Comparison of ENCODE assay signal across 9 cellular contexts in the genomic region with DNA sequence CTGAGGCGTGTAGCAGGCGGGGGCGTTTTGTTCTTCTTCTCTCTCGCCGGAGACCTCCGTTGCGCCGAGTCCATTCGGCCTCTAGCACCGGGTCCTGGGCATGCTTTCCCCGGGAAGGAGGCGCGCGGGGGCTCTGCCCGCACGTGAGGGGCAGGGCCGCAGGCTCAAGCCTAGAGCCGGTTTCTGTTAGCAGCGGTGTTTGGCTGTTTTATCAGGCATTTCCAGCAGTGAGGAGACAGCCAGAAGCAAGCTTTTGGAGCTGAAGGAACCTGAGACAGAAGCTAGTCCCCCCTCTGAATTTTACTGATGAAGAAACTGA. TPM values are rescaled to one million over a fixed set of nuclear protein-coding genes. Genes with fewer than 3 reads are reported as not detected.
DNase-seq lines count a peak whose midpoint lies in the region; ATAC-seq, FAIRE-seq and TF ChIP-seq lines count a peak whose summit lies in the region.
"Had no signal": no experiment of that assay in that cellular context is flagged by ENCODE, and none has a peak within 500 bp of the region (broad histone marks: within the 10 kb centered on the region; RNA-seq: fewer than 3 reads in every experiment).

No MANE protein-coding gene starts in this region.

- no peak overlapping the region for H2BK20ac ChIP-seq in H9 (ENCODE audit: low read depth, low read length, poor library complexity, severe bottlenecking)

- H3K27me3 Mint-ChIP-seq in H9 (ENCODE audit: low read depth): peaks cover 20% of the 10 kb centered on the region

- no peak overlapping the region for H2BK120ac ChIP-seq in H9 (ENCODE audit: low read depth, low read length, poor library complexity, severe bottlenecking)

- H3K9me3 ChIP-seq in H9 (ENCODE audit: control insufficient read depth, low read depth, low read length) (no peaks in the 10 kb centered on the region), right cardiac atrium (ENCODE audit: control insufficient read depth, low read length) (no peaks in the 10 kb centered on the region)

- H3K27ac ChIP-seq in H9 (ENCODE audit: insufficient read length, low read depth, low read length) (no peak overlapping the region), right cardiac atrium (ENCODE audit: low read length) (peak overlapping the region; percentile 9), skin epidermis (peak overlapping the region in 20 of 21 experiments; percentile 5 to 87 (median 70))

- no peak overlapping the region for H4K5ac ChIP-seq in H9 (ENCODE audit: insufficient read length, low read depth, low read length)

- peak overlapping the region; percentile 50 for H3K18ac ChIP-seq in H9 (ENCODE audit: insufficient read length, low read depth, low read length)

- WGBS in H9 (ENCODE audit: extremely low coverage, insufficient read length, low lambda C conversion rate): no CpG with 5 or more reads among the region's 19 CpGs
- WGBS in right cardiac atrium: under 1% methylated on average over 19 of the region's 19 CpGs

- no peak for TF ChIP-seq CTCF in H9 (conservative IDR thresholded peaks at IDR 0.05)
- no peak for TF ChIP-seq CTCF in WI38 (IDR thresholded peaks at IDR 0.05; ENCODE audit: low read depth, low read length)

- no peaks in the 10 kb centered on the region; a peak in 1 of 5 replicates for H3K9me3 Mint-ChIP-seq in H9

- H3K27ac Mint-ChIP-seq in H9: no peak overlapping the region

- H3K4me3 Mint-ChIP-seq in H9: peak overlapping the region; percentile 79 to 88

- peak overlapping the region; percentile 33 for H3K9ac ChIP-seq in H9 (ENCODE audit: extremely low read depth, insufficient read length, low read length)

- no peak for DNase-seq in H9
- no peak for DNase-seq in right cardiac atrium
- no peak for DNase-seq in T1000 (lab: John Stamatoyannopoulos, UW)
- DNase-seq in GM19239 (ENCODE audit: insufficient read length, low spot score): no peak
- DNase-seq in erythroblast (lab: John Stamatoyannopoulos, UW): no peak
- no peak for DNase-seq in NCI-H2107 treated with DMSO at 0.1 percent for 48 hours (lab: John Stamatoyannopoulos, UW; ENCODE audit: unreplicated experiment)
- DNase-seq: KG1 had no signal

- H2AFZ ChIP-seq in H9 (ENCODE audit: low read length): no peak overlapping the region

- peaks cover 0 to 5% (median 0%) of the 10 kb centered on the region in 3 experiments; a peak in 1 of 7 replicates for H3K36me3 Mint-ChIP-seq in H9 (ENCODE audit: insufficient read depth in 1 of 3, low read depth in 3 of 3)

- no peak overlapping the region for H3K56ac ChIP-seq in H9 (ENCODE audit: insufficient read length, low read depth, low read length)

- FAIRE-seq in GM19239 (lab: Jason Lieb, UNC): no peak

- no peak for ATAC-seq in right cardiac atrium

- H3K23ac ChIP-seq in H9 (ENCODE audit: insufficient read length, low read depth, low read length): no peak overlapping the region

- peaks cover 3% of the 10 kb centered on the region; the same call in 1 of the 2 replicates for H3K27me3 ChIP-seq in H9 (ENCODE audit: insufficient read depth, low read length)
- no peaks in the 10 kb centered on the region for H3K27me3 ChIP-seq in right cardiac atrium (ENCODE audit: control insufficient read depth, insufficient read depth)

- peak overlapping the region; percentile 82 for H3K4me2 ChIP-seq in H9 (ENCODE audit: insufficient read depth, insufficient read length, low read length)

- peak overlapping the region; percentile 64; the same call in 1 of the 2 replicates for H3K14ac ChIP-seq in H9 (ENCODE audit: insufficient read depth, low read length)

- no peak overlapping the region for H4K8ac ChIP-seq in H9 (replicated peaks; ENCODE audit: insufficient read length, low read depth, low read length)

- H2BK15ac ChIP-seq in H9 (ENCODE audit: low read depth, low read length): no peak overlapping the region

- peak overlapping the region; percentile 68 for H3K4me3 ChIP-seq in WI38 (ENCODE audit: low read depth, low read length)
- H3K4me3 ChIP-seq in right cardiac atrium (ENCODE audit: low read length): peak overlapping the region; percentile 67
- H3K4me3 ChIP-seq in skin epidermis: peak overlapping the region; percentile 52 to 80 (median 75)

- intact Hi-C loops in right cardiac atrium (cut with DNase I): no loop called here

- H3K4me1 Mint-ChIP-seq in H9: peaks cover 35 to 42% of the 10 kb centered on the region in 2 experiments

- peaks cover 6% of the 10 kb centered on the region; the same call in 1 of the 2 replicates for H3K4me1 ChIP-seq in H9 (ENCODE audit: insufficient read depth, low read length)
- H3K4me1 ChIP-seq in right cardiac atrium (ENCODE audit: control insufficient read depth, insufficient read depth, low read length): peaks cover 7% of the 10 kb centered on the region

- peaks cover 8% of the 10 kb centered on the region for H3K23me2 ChIP-seq in H9 (ENCODE audit: insufficient read length, low read depth, low read length, poor library complexity, severe bottlenecking)

- H2AK5ac ChIP-seq in H9 (ENCODE audit: insufficient read length, low read length): no peak overlapping the region

- no peaks in the 10 kb centered on the region for H3K79me2 ChIP-seq in H9 (ENCODE audit: insufficient read depth, low read length)

- H2BK12ac ChIP-seq in H9 (ENCODE audit: insufficient read length, low read depth, low read length): no peak overlapping the region

- no peaks in the 10 kb centered on the region for H3K79me1 ChIP-seq in H9 (ENCODE audit: insufficient read depth, low read depth, low read length, poor library complexity, severe bottlenecking)

- no peak for TF ChIP-seq POLR2A in erythroblast (IDR thresholded peaks at IDR 0.05; ENCODE audit: low read length)

- no peak overlapping the region for H3T11ph ChIP-seq in H9 (ENCODE audit: low read length)

- H4K20me1 ChIP-seq in H9 (ENCODE audit: control insufficient read depth, insufficient read depth, insufficient read length): no peaks in the 10 kb centered on the region

- no peak overlapping the region for H2BK5ac ChIP-seq in H9 (ENCODE audit: insufficient read length, low read length)

- no peak overlapping the region for H4K91ac ChIP-seq in H9 (ENCODE audit: insufficient read length, low read depth, low read length)

- no peak overlapping the region for H3K4ac ChIP-seq in H9 (ENCODE audit: low read depth, low read length)

RNA-seq across cellular contexts. Expression of a gene that starts 0.6 kb away (rescaled TPM):
- total RNA-seq in H9 (2021): 17.4 and 19.8 TPM in 2 replicates
- 10 to 100 TPM; 17.2 to 25.8 (median 20.3) TPM for total RNA-seq in right cardiac atrium
- 15.4 TPM for polyA plus RNA-seq in right cardiac atrium
